8 cellular contexts compared by ENCODE assay signal in genomic region chr16:23836078-23836403, GRCh38. TPM values are rescaled to one million over a fixed set of nuclear protein-coding genes. Genes with fewer than 3 reads are reported as not detected.
DNase-seq lines count a peak whose midpoint lies in the region; ATAC-seq, FAIRE-seq and TF ChIP-seq lines count a peak whose summit lies in the region.

No MANE protein-coding gene starts in this region.

- TF ChIP-seq POLR2A in GM12892 (IDR thresholded peaks at IDR 0.05; ENCODE audit: low read depth, low read length): peak; percentile 13; the same call in 1 of the 2 replicates

- no peaks in the 10 kb centered on the region for H3K27me3 Mint-ChIP-seq in activated T-helper 2 cell treated with anti-CD3 and anti-CD28 coated beads, Interferon-gamma antibody, Interleukin-2, Interleukin-4, amounts not matched to agents 10 μg/mL and 5 μg/mL and 100 μg/mL, durations not matched to agents 14 hours and 24 hours and 36 hours (ENCODE audit: low read depth)
- no peaks in the 10 kb centered on the region for H3K27me3 Mint-ChIP-seq in natural killer cell treated with Interleukin-12 subunit alpha and Interleukin-12 subunit beta and Interleukin-15 and Interleukin-18, amount 100 ng/mL, for 72 hours
- H3K27me3 Mint-ChIP-seq in nephron progenitor cell (ENCODE audit: low read depth, poor library complexity): peaks cover 93% of the 10 kb centered on the region
- peaks cover 64% of the 10 kb centered on the region for H3K27me3 Mint-ChIP-seq in chondrocyte (ENCODE audit: low read depth)

- ATAC-seq in HG02610 (IDR thresholded peaks at IDR 0.05; ENCODE audit: unreplicated experiment): peak; percentile 3
- no peak for ATAC-seq in natural killer cell treated with Interleukin-12 subunit alpha and Interleukin-12 subunit beta and Interleukin-15 and Interleukin-18, amount 100 ng/mL, for 72 hours

- H3K27ac Mint-ChIP-seq in activated T-helper 2 cell treated with anti-CD3 and anti-CD28 coated beads, Interferon-gamma antibody, Interleukin-2, Interleukin-4, amounts not matched to agents 10 μg/mL and 5 μg/mL and 100 μg/mL, durations not matched to agents 14 hours and 24 hours and 36 hours: no peak overlapping the region
- no peak overlapping the region for H3K27ac Mint-ChIP-seq in natural killer cell treated with Interleukin-12 subunit alpha and Interleukin-12 subunit beta and Interleukin-15 and Interleukin-18, amount 100 ng/mL, for 72 hours
- H3K27ac Mint-ChIP-seq in nephron progenitor cell: no peak overlapping the region
- H3K27ac Mint-ChIP-seq in chondrocyte (ENCODE audit: unreplicated experiment): no peak overlapping the region

- intact Hi-C loops in activated T-helper 2 cell treated with anti-CD3 and anti-CD28 coated beads, Interferon-gamma antibody, Interleukin-2, Interleukin-4, amounts not matched to agents 10 μg/mL and 5 μg/mL and 100 μg/mL, durations not matched to agents 14 hours and 24 hours and 36 hours (cut with micrococcal nuclease): loop anchor here (5.0 kb wide), 1 partner anchor 706 kb away; no protein-coding TSS in a partner anchor

- peak overlapping the region; percentile 97 for H3K4me3 Mint-ChIP-seq in activated T-helper 2 cell treated with anti-CD3 and anti-CD28 coated beads, Interferon-gamma antibody, Interleukin-2, Interleukin-4, amounts not matched to agents 10 μg/mL and 5 μg/mL and 100 μg/mL, durations not matched to agents 14 hours and 24 hours and 36 hours (ENCODE audit: low read depth)
- H3K4me3 Mint-ChIP-seq in natural killer cell treated with Interleukin-12 subunit alpha and Interleukin-12 subunit beta and Interleukin-15 and Interleukin-18, amount 100 ng/mL, for 72 hours: peak overlapping the region; percentile 98
- no peak overlapping the region for H3K4me3 Mint-ChIP-seq in nephron progenitor cell
- H3K4me3 Mint-ChIP-seq in chondrocyte (ENCODE audit: unreplicated experiment): no peak overlapping the region

- TF ChIP-seq CTCF in nephron progenitor cell (IDR thresholded peaks at IDR 0.05) (no peak), chondrocyte (IDR thresholded peaks at IDR 0.05) (no peak)

- H3K4me1 Mint-ChIP-seq in activated T-helper 2 cell treated with anti-CD3 and anti-CD28 coated beads, Interferon-gamma antibody, Interleukin-2, Interleukin-4, amounts not matched to agents 10 μg/mL and 5 μg/mL and 100 μg/mL, durations not matched to agents 14 hours and 24 hours and 36 hours (ENCODE audit: low read depth): peaks cover 60% of the 10 kb centered on the region
- peaks cover 59 to 65% of the 10 kb centered on the region in 2 donors for H3K4me1 Mint-ChIP-seq in natural killer cell treated with Interleukin-12 subunit alpha and Interleukin-12 subunit beta and Interleukin-15 and Interleukin-18, amount 100 ng/mL, for 72 hours (ENCODE audit: low read depth in 2 of 2)
- peaks cover 29% of the 10 kb centered on the region for H3K4me1 Mint-ChIP-seq in nephron progenitor cell
- peaks cover 10% of the 10 kb centered on the region for H3K4me1 Mint-ChIP-seq in chondrocyte (ENCODE audit: low read depth)

- peaks cover 6% of the 10 kb centered on the region for H3K9me3 Mint-ChIP-seq in activated T-helper 2 cell treated with anti-CD3 and anti-CD28 coated beads, Interferon-gamma antibody, Interleukin-2, Interleukin-4, amounts not matched to agents 10 μg/mL and 5 μg/mL and 100 μg/mL, durations not matched to agents 14 hours and 24 hours and 36 hours
- H3K9me3 Mint-ChIP-seq in natural killer cell treated with Interleukin-12 subunit alpha and Interleukin-12 subunit beta and Interleukin-15 and Interleukin-18, amount 100 ng/mL, for 72 hours: no peaks in the 10 kb centered on the region
- H3K9me3 Mint-ChIP-seq in nephron progenitor cell (peaks cover 5% of the 10 kb centered on the region), chondrocyte (ENCODE audit: low read depth) (peaks cover 4% of the 10 kb centered on the region)

- FAIRE-seq in GM12892 (lab: Jason Lieb, UNC): no peak

- H3K36me3 Mint-ChIP-seq in activated T-helper 2 cell treated with anti-CD3 and anti-CD28 coated beads, Interferon-gamma antibody, Interleukin-2, Interleukin-4, amounts not matched to agents 10 μg/mL and 5 μg/mL and 100 μg/mL, durations not matched to agents 14 hours and 24 hours and 36 hours (ENCODE audit: low read depth): peaks cover 26% of the 10 kb centered on the region
- peaks cover 14% of the 10 kb centered on the region for H3K36me3 Mint-ChIP-seq in natural killer cell treated with Interleukin-12 subunit alpha and Interleukin-12 subunit beta and Interleukin-15 and Interleukin-18, amount 100 ng/mL, for 72 hours
- H3K36me3 Mint-ChIP-seq in nephron progenitor cell (ENCODE audit: low read depth): no peaks in the 10 kb centered on the region
- H3K36me3 Mint-ChIP-seq in chondrocyte (ENCODE audit: low read depth): no peaks in the 10 kb centered on the region

- DNase-seq in GM12892 (ENCODE audit: insufficient read length): no peak
- DNase-seq in activated T-helper 2 cell treated with anti-CD3 and anti-CD28 coated beads, Interferon-gamma antibody, Interleukin-2, Interleukin-4, amounts not matched to agents 10 μg/mL and 5 μg/mL and 100 μg/mL, durations not matched to agents 14 hours and 24 hours and 36 hours (ENCODE audit: low spot score): no peak
- DNase-seq in natural killer cell treated with Interleukin-12 subunit alpha and Interleukin-12 subunit beta and Interleukin-15 and Interleukin-18, amount 100 ng/mL, for 72 hours (ENCODE audit: low spot score): no peak
- DNase-seq in nephron progenitor cell: no peak
- DNase-seq in HuH-7 (ENCODE audit: low spot score): no peak
- no peak for DNase-seq in mesenteric fat pad (ENCODE audit: low spot score)
- DNase-seq in chondrocyte (ENCODE audit: low spot score): no peak

RNA-seq across cellular contexts. Expression of gene PRKCB, which starts 0.3 kb away (rescaled TPM):
- polyA plus RNA-seq in GM12892 (2012; ENCODE audit: missing spikeins): 107 TPM
- 69.0 and 69.5 TPM in 2 replicates for total RNA-seq in activated T-helper 2 cell treated with anti-CD3 and anti-CD28 coated beads, Interferon-gamma antibody, Interleukin-2, Interleukin-4, amounts not matched to agents 10 μg/mL and 5 μg/mL and 100 μg/mL, durations not matched to agents 14 hours and 24 hours and 36 hours
- total RNA-seq in natural killer cell treated with Interleukin-12 subunit alpha and Interleukin-12 subunit beta and Interleukin-15 and Interleukin-18, amount 100 ng/mL, for 72 hours: 100 to 1,000 TPM; 193 to 273 TPM
- 11.0 TPM for total RNA-seq in mesenteric fat pad
- total RNA-seq in chondrocyte: not detected in 3 replicates

Comparison
In these comparisons a context has a peak if more than half of its experiments do, and no peak if none do; other contexts are left out.
1. H3K4me3 Mint-ChIP-seq: peak in activated T-helper 2 cell treated with anti-CD3 and anti-CD28 coated beads, Interferon-gamma antibody, Interleukin-2, Interleukin-4, amounts not matched to agents 10 μg/mL and 5 μg/mL and 100 μg/mL, durations not matched to agents 14 hours and 24 hours and 36 hours (single experiment) and natural killer cell treated with Interleukin-12 subunit alpha and Interleukin-12 subunit beta and Interleukin-15 and Interleukin-18, amount 100 ng/mL, for 72 hours (single experiment); none in nephron progenitor cell (single experiment) and chondrocyte (single experiment).
2. RNA of gene PRKCB, which starts 0.3 kb away (total RNA-seq): 193 to 273 TPM in natural killer cell treated with Interleukin-12 subunit alpha and Interleukin-12 subunit beta and Interleukin-15 and Interleukin-18, amount 100 ng/mL, for 72 hours, 69.0 to 69.5 TPM in activated T-helper 2 cell treated with anti-CD3 and anti-CD28 coated beads, Interferon-gamma antibody, Interleukin-2, Interleukin-4, amounts not matched to agents 10 μg/mL and 5 μg/mL and 100 μg/mL, durations not matched to agents 14 hours and 24 hours and 36 hours and 11.0 TPM in mesenteric fat pad (single experiment); not detected in chondrocyte; every median in the first group is over 10 times any median in the second.